ENCODE assay signal across 21 cellular contexts in the genomic region with DNA sequence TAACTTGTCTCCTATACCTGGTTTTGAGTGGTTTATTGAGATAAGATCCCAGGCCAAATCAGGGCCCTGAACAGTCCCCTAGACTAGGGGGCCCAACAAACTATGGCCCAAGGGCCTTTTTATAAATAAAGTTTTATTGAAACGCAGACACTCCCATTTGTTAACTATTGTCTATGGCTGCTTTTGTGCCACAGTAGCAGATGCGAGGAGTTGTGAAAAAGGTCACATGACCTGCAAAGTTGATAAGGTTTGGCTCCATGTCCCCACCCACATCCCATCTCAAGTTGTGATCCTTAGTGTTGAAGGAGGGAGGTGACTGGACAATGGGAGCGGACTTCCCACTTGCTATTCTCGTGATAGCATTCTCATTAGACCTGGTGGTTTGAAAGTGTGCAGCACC. TPM values are rescaled to one million over a fixed set of nuclear protein-coding genes. Genes with fewer than 3 reads are reported as not detected.
A peak's percentile ranks its signal among the peaks of the same experiment; 100 is the strongest.
DNase-seq lines count a peak whose midpoint lies in the region; ATAC-seq, FAIRE-seq and TF ChIP-seq lines count a peak whose summit lies in the region.
"Had no signal": no experiment of that assay in that cellular context is flagged by ENCODE, and none has a peak within 500 bp of the region (broad histone marks: within the 10 kb centered on the region; RNA-seq: fewer than 3 reads in every experiment).

No MANE protein-coding gene starts in this region.

- no peak overlapping the region for H3K14ac ChIP-seq in H1 (ENCODE audit: insufficient read length)

- H4K91ac ChIP-seq in H1 (replicated peaks; ENCODE audit: insufficient read length, low read length): peak overlapping the region; percentile 27

- peak overlapping the region; percentile 18 for H3K27ac Mint-ChIP-seq in activated naive CD8-positive, alpha-beta T cell treated with anti-CD3 and anti-CD28 coated beads, Interleukin-2, amount 10 ng/mL, durations not matched to agents 7 days and 5 days
- H3K27ac Mint-ChIP-seq in activated naive CD8-positive, alpha-beta T cell treated with anti-CD3 and anti-CD28 coated beads, Interleukin-2, amount 50 U/mL, for 24 hours: no peak overlapping the region
- H3K27ac Mint-ChIP-seq in WTC11: no peak overlapping the region
- H3K27ac Mint-ChIP-seq: B cell; CD8-positive, alpha-beta T cell had no signal

- TF ChIP-seq RAD21 in H1 (IDR thresholded peaks at IDR 0.05 in 1 of 2, conservative IDR thresholded peaks at IDR 0.05 in 1 of 2; ENCODE audit: low read depth in 2 of 2, low read length in 2 of 2): no peak

- intact Hi-C loops in thyroid gland (cut with DNase I): no loop called here

- TF ChIP-seq CTCF in WTC11 (IDR thresholded peaks at IDR 0.05) (no peak), H1 (IDR thresholded peaks at IDR 0.05; ENCODE audit: control extremely low read depth in 1 of 3, insufficient read depth in 1 of 3, low read depth in 1 of 3, low read length in 3 of 3) (no peak), thyroid gland (IDR thresholded peaks at IDR 0.05) (no peak)

- H3K27me3 Mint-ChIP-seq in activated naive CD8-positive, alpha-beta T cell treated with anti-CD3 and anti-CD28 coated beads, Interleukin-2, amount 10 ng/mL, durations not matched to agents 7 days and 5 days: peaks cover 3% of the 10 kb centered on the region
- H3K27me3 Mint-ChIP-seq in activated naive CD8-positive, alpha-beta T cell treated with anti-CD3 and anti-CD28 coated beads, Interleukin-2, amount 50 U/mL, for 24 hours: no peaks in the 10 kb centered on the region
- peaks cover 12% of the 10 kb centered on the region for H3K27me3 Mint-ChIP-seq in WTC11 (ENCODE audit: low read depth)

- H4K8ac ChIP-seq in H1 (ENCODE audit: extremely low read depth, insufficient read depth, low read length): no peak overlapping the region

- no peak for DNase-seq in activated naive CD8-positive, alpha-beta T cell treated with anti-CD3 and anti-CD28 coated beads, Interleukin-2, amount 10 ng/mL, durations not matched to agents 7 days and 5 days
- DNase-seq in activated naive CD8-positive, alpha-beta T cell treated with anti-CD3 and anti-CD28 coated beads, Interleukin-2, amount 50 U/mL, for 24 hours: no peak
- DNase-seq in WTC11 (ENCODE audit: low spot score) (no peak), H1 (ENCODE audit: low read depth in 1 of 2, low spot score in 2 of 2) (peak in 1 of 2 experiments; percentile 23), G401 (ENCODE audit: low spot score) (no peak), thyroid gland (no peak)
- DNase-seq: Caco-2; CD4-positive, CD25-positive, alpha-beta regulatory T cell; CD8-positive, alpha-beta T cell; DMS153; DND-41; GDM1; GOT3; H7; HCEC 1CT had no signal

- 0 out of 2 replicates have a peak overlapping the region, but pooled peaks have one; percentile 28 for H2AK5ac ChIP-seq in H1 (ENCODE audit: low read depth, low read length)

- no peak overlapping the region for H2BK15ac ChIP-seq in H1 (ENCODE audit: low read length)

- H3K36me3 ChIP-seq in H1 (ENCODE audit: control insufficient read depth in 2 of 4, insufficient read depth in 4 of 4, low read length in 3 of 4): no peaks in the 10 kb centered on the region
- H3K36me3 ChIP-seq in thyroid gland: no peaks in the 10 kb centered on the region
- H3K36me3 ChIP-seq: BLaER1 had no signal

- no peak overlapping the region for H3K18ac ChIP-seq in H1 (ENCODE audit: extremely low read depth, low read length)

- no peaks in the 10 kb centered on the region for H4K20me1 ChIP-seq in H1 (replicated peaks in 1 of 2; ENCODE audit: control insufficient read depth in 1 of 2, insufficient read depth in 2 of 2, low read length in 2 of 2)
- H4K20me1 ChIP-seq: BLaER1 had no signal

- H3K9ac ChIP-seq in H1 (replicated peaks in 1 of 4; ENCODE audit: extremely low read depth in 1 of 4, low read depth in 3 of 4, low read length in 3 of 4): no peak overlapping the region
- H3K9ac ChIP-seq: BLaER1 had no signal

- H2BK12ac ChIP-seq in H1 (ENCODE audit: low read depth, low read length): no peak overlapping the region; the same call in 1 of the 2 replicates

- peak overlapping the region; percentile 69 for H3K4ac ChIP-seq in H1 (replicated peaks; ENCODE audit: insufficient read length, low read depth, low read length)

- H2BK20ac ChIP-seq in H1 (ENCODE audit: low read length): no peak overlapping the region

- 95% methylated on average over 4 of the region's 4 CpGs; no CpG with 5 or more reads in 1 of the 2 experiments for WGBS in H1 (ENCODE audit: extremely low coverage in 1 of 2, insufficient coverage in 1 of 2, insufficient read length in 1 of 2, insufficient replicate concordance in 2 of 2, low coverage in 1 of 2, low lambda C conversion rate in 2 of 2, missing lambda C conversion rate in 1 of 2), 2 experiments
- WGBS in thyroid gland, 2 donors: 94 to 98% methylated on average over 4 of the region's 4 CpGs

- TF ChIP-seq EP300 in H1 (IDR thresholded peaks at IDR 0.05; ENCODE audit: borderline replicate concordance in 1 of 2, low read depth in 2 of 2, low read length in 2 of 2): no peak

- H3K27me3 ChIP-seq in H1 (replicated peaks in 1 of 4; ENCODE audit: control insufficient read depth in 3 of 4, extremely low read depth in 1 of 4, insufficient read depth in 3 of 4, low read length in 3 of 4) (no peaks in the 10 kb centered on the region), thyroid gland (no peaks in the 10 kb centered on the region)
- H3K27me3 ChIP-seq: BLaER1 had no signal

- POLR2A ChIA-PET in activated naive CD8-positive, alpha-beta T cell treated with anti-CD3 and anti-CD28 coated beads, Interleukin-2, amount 10 ng/mL, durations not matched to agents 7 days and 5 days (lab: Charles Lee): no interaction called here
- POLR2A ChIA-PET in WTC11 (lab: Charles Lee) (no interaction called here), H1 (lab: Charles Lee; ENCODE audit: partially characterized antibody) (no interaction called here)

- H3K4me3 Mint-ChIP-seq in activated naive CD8-positive, alpha-beta T cell treated with anti-CD3 and anti-CD28 coated beads, Interleukin-2, amount 10 ng/mL, durations not matched to agents 7 days and 5 days: no peak overlapping the region
- H3K4me3 Mint-ChIP-seq in activated naive CD8-positive, alpha-beta T cell treated with anti-CD3 and anti-CD28 coated beads, Interleukin-2, amount 50 U/mL, for 24 hours: no peak overlapping the region
- H3K4me3 Mint-ChIP-seq in WTC11: no peak overlapping the region
- H3K4me3 Mint-ChIP-seq: B cell; CD4-positive, CD25-positive, alpha-beta regulatory T cell; CD8-positive, alpha-beta T cell had no signal

- no peak overlapping the region for H3K23ac ChIP-seq in H1 (ENCODE audit: insufficient read length)

- peaks cover 0 to 5% (median 1%) of the 10 kb centered on the region in 4 experiments; a peak in 1 of 7 replicates for H3K4me1 ChIP-seq in H1 (replicated peaks in 1 of 4; ENCODE audit: control insufficient read depth in 3 of 4, insufficient read depth in 4 of 4, low read length in 3 of 4)
- H3K4me1 ChIP-seq in thyroid gland: no peaks in the 10 kb centered on the region
- H3K4me1 ChIP-seq: BLaER1 had no signal

- peaks cover 9% of the 10 kb centered on the region for H3K9me3 Mint-ChIP-seq in activated naive CD8-positive, alpha-beta T cell treated with anti-CD3 and anti-CD28 coated beads, Interleukin-2, amount 10 ng/mL, durations not matched to agents 7 days and 5 days
- H3K9me3 Mint-ChIP-seq in activated naive CD8-positive, alpha-beta T cell treated with anti-CD3 and anti-CD28 coated beads, Interleukin-2, amount 50 U/mL, for 24 hours: peaks cover 22% of the 10 kb centered on the region
- peaks cover 31% of the 10 kb centered on the region for H3K9me3 Mint-ChIP-seq in WTC11

- no peak overlapping the region for H3K56ac ChIP-seq in H1 (replicated peaks; ENCODE audit: insufficient read length, low read depth, low read length)

- no peaks in the 10 kb centered on the region for H3K79me1 ChIP-seq in H1 (ENCODE audit: low read depth, low read length)

- in situ Hi-C loops in G401 (cut with HindIII; ENCODE audit: low sequenced_read_pairs): no loop called here

- CTCF ChIA-PET in WTC11 (lab: Charles Lee): no interaction called here
- CTCF ChIA-PET in H1 (lab: Charles Lee; ENCODE audit: partially characterized antibody): no interaction called here

- H2BK120ac ChIP-seq in H1 (replicated peaks; ENCODE audit: low read depth, low read length): peak overlapping the region; percentile 33

- H2AFZ ChIP-seq in H1 (ENCODE audit: low read length): no peak overlapping the region

- H3K9me3 ChIP-seq in H1 (ENCODE audit: insufficient read depth in 2 of 2, low read depth in 1 of 2, low read length in 1 of 2): 0 out of 4 replicates have a peak, but pooled peaks cover 0 to 3% of the 10 kb centered on the region in 2 experiments
- no peaks in the 10 kb centered on the region for H3K9me3 ChIP-seq in thyroid gland
- H3K9me3 ChIP-seq: Caco-2 had no signal

- no peaks in the 10 kb centered on the region for H3K4me1 Mint-ChIP-seq in activated naive CD8-positive, alpha-beta T cell treated with anti-CD3 and anti-CD28 coated beads, Interleukin-2, amount 10 ng/mL, durations not matched to agents 7 days and 5 days
- H3K4me1 Mint-ChIP-seq in activated naive CD8-positive, alpha-beta T cell treated with anti-CD3 and anti-CD28 coated beads, Interleukin-2, amount 50 U/mL, for 24 hours: no peaks in the 10 kb centered on the region
- peaks cover 25% of the 10 kb centered on the region for H3K4me1 Mint-ChIP-seq in WTC11
- H3K4me1 Mint-ChIP-seq: B cell; CD4-positive, CD25-positive, alpha-beta regulatory T cell had no signal

- no peak for ATAC-seq in activated naive CD8-positive, alpha-beta T cell treated with anti-CD3 and anti-CD28 coated beads, Interleukin-2, amount 10 ng/mL, durations not matched to agents 7 days and 5 days (ENCODE audit: low read depth)
- no peak for ATAC-seq in activated naive CD8-positive, alpha-beta T cell treated with anti-CD3 and anti-CD28 coated beads, Interleukin-2, amount 50 U/mL, for 24 hours
- ATAC-seq in WTC11: no peak
- ATAC-seq: CD8-positive, alpha-beta T cell had no signal

- no peaks in the 10 kb centered on the region for H3K23me2 ChIP-seq in H1 (ENCODE audit: low read depth, low read length)

- H3K4me2 ChIP-seq in H1 (ENCODE audit: insufficient read depth in 1 of 2, low read depth in 2 of 2, low read length in 2 of 2): no peak overlapping the region
- H3K4me2 ChIP-seq: BLaER1 had no signal

- FAIRE-seq in H1 (lab: Jason Lieb, UNC): no peak
- FAIRE-seq: A204.1, GM12891 had no signal

- no peak overlapping the region for H4K5ac ChIP-seq in H1 (ENCODE audit: insufficient read length, low read depth, low read length)

- no peak for TF ChIP-seq POLR2A in H1 (IDR thresholded peaks at IDR 0.05; ENCODE audit: control extremely low read depth in 1 of 2, low read depth in 2 of 2, low read length in 2 of 2)
- no peak for TF ChIP-seq POLR2A in thyroid gland (IDR thresholded peaks at IDR 0.05)

- H3K4me3 ChIP-seq in H1 (ENCODE audit: extremely low read depth in 1 of 4, insufficient read depth in 2 of 4, low read depth in 3 of 4, low read length in 4 of 4): no peak overlapping the region
- H3K4me3 ChIP-seq in thyroid gland (replicated peaks in 1 of 3): no peak overlapping the region
- H3K4me3 ChIP-seq: BLaER1 had no signal

- H3K27ac ChIP-seq in H1 (ENCODE audit: low read depth, low read length) (no peak overlapping the region), thyroid gland (no peak overlapping the region)
- H3K27ac ChIP-seq: 22Rv1, BLaER1, C4-2B had no signal

- peaks cover 3% of the 10 kb centered on the region for H3K36me3 Mint-ChIP-seq in activated naive CD8-positive, alpha-beta T cell treated with anti-CD3 and anti-CD28 coated beads, Interleukin-2, amount 10 ng/mL, durations not matched to agents 7 days and 5 days
- no peaks in the 10 kb centered on the region for H3K36me3 Mint-ChIP-seq in activated naive CD8-positive, alpha-beta T cell treated with anti-CD3 and anti-CD28 coated beads, Interleukin-2, amount 50 U/mL, for 24 hours (ENCODE audit: low read depth)
- peaks cover 18% of the 10 kb centered on the region for H3K36me3 Mint-ChIP-seq in WTC11
- H3K36me3 Mint-ChIP-seq: CD4-positive, CD25-positive, alpha-beta regulatory T cell; CD8-positive, alpha-beta T cell had no signal

- peak overlapping the region; percentile 12; the same call in 1 of the 2 replicates for H2BK5ac ChIP-seq in H1 (ENCODE audit: low read depth, low read length)

- no peaks in the 10 kb centered on the region for H3K79me2 ChIP-seq in H1 (ENCODE audit: control insufficient read depth in 1 of 2, insufficient read depth in 2 of 2, low read length in 2 of 2)

RNA-seq across cellular contexts. Expression of gene RAB4A, which starts 29.5 kb away (rescaled TPM):
- total RNA-seq in activated naive CD8-positive, alpha-beta T cell treated with anti-CD3 and anti-CD28 coated beads, Interleukin-2, amount 10 ng/mL, durations not matched to agents 7 days and 5 days: 10 to 100 TPM; 38.1 to 44.6 TPM
- total RNA-seq in WTC11 (2021) (67.9 to 80.0 TPM (median 79.2 TPM) in 3 replicates), thyroid gland (10 to 100 TPM; 44.9 to 73.6 (median 60.2) TPM)
- total RNA-seq in H1 (2021; fragmentation: NEBNext Ultra II Directional; extraction: Animal tissue kit (Norgen Biotek cat#: 25700)): 68.8 and 73.4 TPM in 2 replicates
- 13.3 and 16.7 TPM in 2 replicates for polyA plus RNA-seq in H1 (2011; rRNA removed)
- polyA plus RNA-seq in H1 (2011; cell fraction: cytosol; rRNA removed): 30.0 TPM
- polyA plus RNA-seq in H1 (2011; cell fraction: nucleus; rRNA removed): 12.3 TPM
- 34.1 to 42.5 TPM (median 36.4 TPM) in 4 replicates for polyA plus RNA-seq in H1 (2012, experiment 1 of 2)
- polyA plus RNA-seq in H1 (2012, experiment 2 of 2): 26.9 TPM
- polyA plus RNA-seq in H1 (2013, experiment 1 of 2): 20.3 TPM
- 21.3 TPM for polyA plus RNA-seq in H1 (2013, experiment 2 of 2)
- 5.7 and 6.6 TPM in 2 replicates for polyA minus RNA-seq in H1 (2011; rRNA and poly(A)+ RNA removed)
- polyA minus RNA-seq in H1 (2011; cell fraction: cytosol; rRNA and poly(A)+ RNA removed): 11.6 TPM
- polyA minus RNA-seq in H1 (2011; cell fraction: nucleus; rRNA and poly(A)+ RNA removed): 19.8 TPM
- total RNA-seq in G401 (2014; rRNA removed; shearing (Covaris generic)): 78.3 and 99.2 TPM in 2 replicates
